ENCODE assay signal across 10 cellular contexts in the genomic region with DNA sequence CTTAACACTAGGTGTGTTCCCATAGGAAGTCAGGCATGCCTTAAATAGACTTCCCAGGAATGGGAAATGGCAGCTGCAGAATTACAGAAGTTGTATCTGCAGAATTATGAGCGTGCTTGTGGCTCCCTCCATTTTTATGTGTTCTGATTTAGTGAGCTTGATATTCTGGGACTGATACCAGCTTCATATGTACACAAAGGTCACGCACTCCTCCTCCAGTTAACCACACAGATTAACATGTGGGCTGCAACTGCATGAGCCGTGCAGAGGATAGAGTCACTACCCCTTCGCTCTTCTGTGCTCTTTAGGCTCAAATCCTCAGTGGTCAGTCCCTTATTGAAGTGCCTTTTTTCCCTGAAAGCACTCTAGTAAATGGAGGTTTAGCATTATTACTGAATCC.
A peak's percentile ranks its signal among the peaks of the same experiment; 100 is the strongest.
DNase-seq lines count a peak whose midpoint lies in the region; ATAC-seq and TF ChIP-seq lines count a peak whose summit lies in the region.
"Had no signal": no experiment of that assay in that cellular context is flagged by ENCODE, and none has a peak within 500 bp of the region (broad histone marks: within the 10 kb centered on the region; RNA-seq: fewer than 3 reads in every experiment).

No MANE protein-coding gene starts in this region.

- DNase-seq in NOMO-1 treated with DMSO at 0.1 percent for 48 hours (lab: John Stamatoyannopoulos, UW; ENCODE audit: unreplicated experiment), result peak; percentile 51
- DNase-seq in NOMO-1 treated with dmso at 0.1 percent for 144 hours (lab: John Stamatoyannopoulos, UW; ENCODE audit: unreplicated experiment), result no peak
- peak; percentile 68 for DNase-seq in WERI-Rb-1
- peak; percentile 38 for DNase-seq in stimulated activated naive B cell treated with anti-CD40 and anti-IgM and Interleukin-4, amounts not matched to agents 10 μg/mL and 1 μg/mL and 100 μg/mL, for 72 hours
- no peak for DNase-seq in BE2C
- DNase-seq in H7, result no peak
- DNase-seq: activated CD8-positive, alpha-beta memory T cell treated with anti-CD3 and anti-CD28 coated beads for 24 hours had no signal

- H3K4me3 Mint-ChIP-seq in stimulated activated naive B cell treated with anti-CD40 and anti-IgM and Interleukin-4, amounts not matched to agents 10 μg/mL and 1 μg/mL and 100 μg/mL, for 72 hours, result peak overlapping the region; percentile 2 to 57

- H3K27me3 ChIP-seq in WERI-Rb-1 (ENCODE audit: insufficient read depth, low read depth, severe bottlenecking) (no peaks in the 10 kb centered on the region), BE2C (no peaks in the 10 kb centered on the region), H7 (ENCODE audit: control insufficient read depth, insufficient read depth, low read length) (no peaks in the 10 kb centered on the region)
- H3K27me3 ChIP-seq: gastrocnemius medialis had no signal

- H3K4me3 ChIP-seq in WERI-Rb-1 (ENCODE audit: low read depth, low read length), result peak overlapping the region; percentile 3; the same call in 1 of the 2 replicates
- no peak overlapping the region for H3K4me3 ChIP-seq in BE2C (ENCODE audit: low read depth, low read length)
- no peak overlapping the region for H3K4me3 ChIP-seq in H7 (ENCODE audit: insufficient read depth, low read depth, low read length)
- H3K4me3 ChIP-seq: gastrocnemius medialis had no signal

- no peaks in the 10 kb centered on the region for H3K36me3 Mint-ChIP-seq in stimulated activated naive B cell treated with anti-CD40 and anti-IgM and Interleukin-4, amounts not matched to agents 10 μg/mL and 1 μg/mL and 100 μg/mL, for 72 hours

- peak; percentile 37 for ATAC-seq in GM21786 (IDR thresholded peaks at IDR 0.05; ENCODE audit: unreplicated experiment)
- peak; percentile 88 to 89 for ATAC-seq in stimulated activated naive B cell treated with anti-CD40 and anti-IgM and Interleukin-4, amounts not matched to agents 10 μg/mL and 1 μg/mL and 100 μg/mL, for 72 hours (replicated peaks)
- ATAC-seq in HG02938 (IDR thresholded peaks at IDR 0.05; ENCODE audit: unreplicated experiment), result no peak

- peak overlapping the region; percentile 97 for H3K27ac ChIP-seq in WERI-Rb-1

- no peaks in the 10 kb centered on the region for H3K9me3 Mint-ChIP-seq in stimulated activated naive B cell treated with anti-CD40 and anti-IgM and Interleukin-4, amounts not matched to agents 10 μg/mL and 1 μg/mL and 100 μg/mL, for 72 hours

- H3K9me3 ChIP-seq in WERI-Rb-1 (ENCODE audit: severe bottlenecking) (no peaks in the 10 kb centered on the region), BE2C (no peaks in the 10 kb centered on the region)
- H3K9me3 ChIP-seq: gastrocnemius medialis had no signal

- H3K27me3 Mint-ChIP-seq in stimulated activated naive B cell treated with anti-CD40 and anti-IgM and Interleukin-4, amounts not matched to agents 10 μg/mL and 1 μg/mL and 100 μg/mL, for 72 hours, result no peaks in the 10 kb centered on the region

- TF ChIP-seq CTCF in WERI-Rb-1 (IDR thresholded peaks at IDR 0.05; ENCODE audit: low read depth, low read length), result no peak
- TF ChIP-seq CTCF in BE2C (IDR thresholded peaks at IDR 0.05; ENCODE audit: low read depth, low read length), result no peak

- peak overlapping the region; percentile 77 for H3K27ac Mint-ChIP-seq in stimulated activated naive B cell treated with anti-CD40 and anti-IgM and Interleukin-4, amounts not matched to agents 10 μg/mL and 1 μg/mL and 100 μg/mL, for 72 hours

- peaks cover 69 to 94% of the 10 kb centered on the region in 2 donors for H3K4me1 Mint-ChIP-seq in stimulated activated naive B cell treated with anti-CD40 and anti-IgM and Interleukin-4, amounts not matched to agents 10 μg/mL and 1 μg/mL and 100 μg/mL, for 72 hours

- H3K4me1 ChIP-seq in BE2C, result peaks cover 55% of the 10 kb centered on the region

- H3K36me3 ChIP-seq in WERI-Rb-1 (no peaks in the 10 kb centered on the region), BE2C (no peaks in the 10 kb centered on the region), H7 (replicated peaks; ENCODE audit: control insufficient read depth, insufficient read depth, low read length) (no peaks in the 10 kb centered on the region)
- H3K36me3 ChIP-seq: gastrocnemius medialis had no signal

Comparison
In these comparisons a context has a peak if more than half of its experiments do, and no peak if none do; other contexts are left out.
1. DNase-seq: peak in NOMO-1 treated with DMSO at 0.1 percent for 48 hours (single experiment), WERI-Rb-1 (single experiment) and stimulated activated naive B cell treated with anti-CD40 and anti-IgM and Interleukin-4, amounts not matched to agents 10 μg/mL and 1 μg/mL and 100 μg/mL, for 72 hours (single experiment); none in NOMO-1 treated with dmso at 0.1 percent for 144 hours (single experiment), BE2C (single experiment) and H7 (single experiment).